ENCODE assay signal across 9 cellular contexts in the genomic region with DNA sequence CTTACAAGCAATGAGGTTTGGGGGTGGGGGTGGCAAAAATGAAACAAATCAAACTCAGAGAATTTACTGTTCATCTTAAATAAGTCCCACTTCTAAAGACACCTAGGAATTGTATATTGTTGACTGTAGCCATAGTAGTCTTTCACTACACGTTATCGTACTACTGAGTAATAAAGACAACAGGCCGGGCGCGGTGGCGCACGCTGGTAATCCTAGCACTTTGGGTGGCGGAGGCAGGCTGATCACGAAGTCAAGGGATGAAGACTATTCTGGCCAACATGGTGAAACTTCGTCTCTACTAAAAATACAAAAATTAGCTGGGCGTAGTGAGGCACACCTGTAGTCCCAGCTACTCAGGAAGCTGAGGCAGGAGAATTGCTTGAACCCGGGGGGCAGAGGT.
"Had no signal": no experiment of that assay in that cellular context is flagged by ENCODE, and none has a peak within 500 bp of the region (broad histone marks: within the 10 kb centered on the region; RNA-seq: fewer than 3 reads in every experiment).

No MANE protein-coding gene starts in this region.

- H3K4me3 ChIP-seq: GM23248, HAP-1 had no signal

- H3K4me1 Mint-ChIP-seq: IgD-negative memory B cell had no signal

- H3K9me3 ChIP-seq: HAP-1 had no signal

- H3K27ac ChIP-seq: GM23248, HL-60 had no signal

- DNase-seq: GM23248, GOT3, H7, HFFc6 had no signal

- H3K36me3 ChIP-seq: HAP-1 had no signal

- H3K27me3 Mint-ChIP-seq: IgD-negative memory B cell had no signal

- ATAC-seq: HCT116, HepG2 had no signal

- H3K4me3 Mint-ChIP-seq: HFFc6, IgD-negative memory B cell had no signal

- H3K9me3 Mint-ChIP-seq: HFFc6 had no signal

- H3K4me1 ChIP-seq: HAP-1 had no signal

- H3K27ac Mint-ChIP-seq: HFFc6, IgD-negative memory B cell had no signal
